Comparison of ENCODE assay signal across 1 cellular context in genomic region chr7:105345003-105345402, GRCh38.
TF ChIP-seq lines count a peak whose summit lies in the region.

No MANE protein-coding gene starts in this region.

TF ChIP-seq in GM12878, 131 proteins besides CTCF, POLR2A, EP300 and RAD21 (continued from another document):
- TF ChIP-seq, protein P1, sequence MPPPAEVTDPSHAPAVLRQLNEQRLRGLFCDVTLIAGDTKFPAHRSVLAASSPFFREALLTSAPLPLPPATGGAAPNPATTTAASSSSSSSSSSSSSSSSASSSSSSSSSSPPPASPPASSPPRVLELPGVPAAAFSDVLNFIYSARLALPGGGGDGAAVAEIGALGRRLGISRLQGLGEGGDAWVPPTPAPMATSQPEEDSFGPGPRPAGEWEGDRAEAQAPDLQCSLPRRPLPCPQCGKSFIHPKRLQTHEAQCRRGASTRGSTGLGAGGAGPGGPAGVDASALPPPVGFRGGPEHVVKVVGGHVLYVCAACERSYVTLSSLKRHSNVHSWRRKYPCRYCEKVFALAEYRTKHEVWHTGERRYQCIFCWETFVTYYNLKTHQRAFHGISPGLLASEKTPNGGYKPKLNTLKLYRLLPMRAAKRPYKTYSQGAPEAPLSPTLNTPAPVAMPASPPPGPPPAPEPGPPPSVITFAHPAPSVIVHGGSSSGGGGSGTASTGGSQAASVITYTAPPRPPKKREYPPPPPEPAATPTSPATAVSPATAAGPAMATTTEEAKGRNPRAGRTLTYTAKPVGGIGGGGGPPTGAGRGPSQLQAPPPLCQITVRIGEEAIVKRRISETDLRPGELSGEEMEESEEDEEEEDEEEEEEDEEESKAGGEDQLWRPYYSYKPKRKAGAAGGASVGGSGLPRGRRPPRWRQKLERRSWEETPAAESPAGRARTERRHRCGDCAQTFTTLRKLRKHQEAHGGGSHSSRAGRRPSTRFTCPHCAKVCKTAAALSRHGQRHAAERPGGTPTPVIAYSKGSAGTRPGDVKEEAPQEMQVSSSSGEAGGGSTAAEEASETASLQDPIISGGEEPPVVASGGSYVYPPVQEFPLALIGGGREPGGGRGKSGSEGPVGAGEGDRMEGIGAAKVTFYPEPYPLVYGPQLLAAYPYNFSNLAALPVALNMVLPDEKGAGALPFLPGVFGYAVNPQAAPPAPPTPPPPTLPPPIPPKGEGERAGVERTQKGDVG (CRISPR knock-in tag; IDR thresholded peaks at IDR 0.05) = no peak
- TF ChIP-seq DPF2 (IDR thresholded peaks at IDR 0.05) = no peak
